Comparison of ENCODE assay signal across 1 cellular context in the genomic region with DNA sequence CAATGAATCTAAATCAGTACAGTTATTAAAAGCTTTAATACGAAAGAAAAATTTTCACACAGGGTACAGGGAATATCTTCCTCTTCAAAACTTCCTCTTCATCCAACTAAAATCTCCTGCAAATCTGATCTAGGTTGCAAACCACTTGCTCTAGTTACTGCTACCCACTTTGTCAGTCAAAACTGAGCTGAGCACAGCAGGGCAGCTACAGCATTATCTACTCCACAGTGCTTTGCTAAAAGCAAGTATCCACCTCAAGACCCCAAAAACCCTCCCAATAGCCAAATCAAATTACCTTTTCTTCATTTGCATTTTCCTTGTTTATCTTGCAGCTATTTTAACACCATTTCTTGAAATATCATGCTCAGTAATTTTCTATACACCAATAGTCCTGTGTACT.
TF ChIP-seq lines count a peak whose summit lies in the region.

No MANE protein-coding gene starts in this region.

TF ChIP-seq in H1, 55 proteins besides CTCF, POLR2A, EP300 and RAD21:
- TF ChIP-seq RBBP5 (IDR thresholded peaks at IDR 0.05; ENCODE audit: borderline replicate concordance, low read depth, low read length) (no peak), BACH1 (IDR thresholded peaks at IDR 0.05; ENCODE audit: low read length) (no peak), CHD1 (IDR thresholded peaks at IDR 0.05; ENCODE audit: low read depth, low read length) (no peak), CBX8 (IDR thresholded peaks at IDR 0.05; ENCODE audit: borderline replicate concordance, low read depth, low read length) (no peak), SRF (IDR thresholded peaks at IDR 0.05; ENCODE audit: low read depth, low read length) (no peak), TAF7 (optimal IDR thresholded peaks at IDR 0.05; ENCODE audit: borderline replicate concordance, low read depth, low read length) (no peak), RFX5 (IDR thresholded peaks at IDR 0.05; ENCODE audit: borderline replicate concordance, low read depth, low read length) (no peak), BRCA1 (IDR thresholded peaks at IDR 0.05; ENCODE audit: low read depth, low read length) (no peak), SIX5 (IDR thresholded peaks at IDR 0.05; ENCODE audit: low read depth, low read length) (no peak), EZH2 (IDR thresholded peaks at IDR 0.05; ENCODE audit: low read depth, low read length, severe bottlenecking) (no peak)
- TF ChIP-seq, protein P1, sequence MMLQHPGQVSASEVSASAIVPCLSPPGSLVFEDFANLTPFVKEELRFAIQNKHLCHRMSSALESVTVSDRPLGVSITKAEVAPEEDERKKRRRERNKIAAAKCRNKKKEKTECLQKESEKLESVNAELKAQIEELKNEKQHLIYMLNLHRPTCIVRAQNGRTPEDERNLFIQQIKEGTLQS (IDR thresholded peaks at IDR 0.05; ENCODE audit: insufficient read depth, low read depth, low read length) = no peak
- TF ChIP-seq, protein P2, sequence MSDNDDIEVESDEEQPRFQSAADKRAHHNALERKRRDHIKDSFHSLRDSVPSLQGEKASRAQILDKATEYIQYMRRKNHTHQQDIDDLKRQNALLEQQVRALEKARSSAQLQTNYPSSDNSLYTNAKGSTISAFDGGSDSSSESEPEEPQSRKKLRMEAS (IDR thresholded peaks at IDR 0.05) = no peak
- TF ChIP-seq, protein P3, sequence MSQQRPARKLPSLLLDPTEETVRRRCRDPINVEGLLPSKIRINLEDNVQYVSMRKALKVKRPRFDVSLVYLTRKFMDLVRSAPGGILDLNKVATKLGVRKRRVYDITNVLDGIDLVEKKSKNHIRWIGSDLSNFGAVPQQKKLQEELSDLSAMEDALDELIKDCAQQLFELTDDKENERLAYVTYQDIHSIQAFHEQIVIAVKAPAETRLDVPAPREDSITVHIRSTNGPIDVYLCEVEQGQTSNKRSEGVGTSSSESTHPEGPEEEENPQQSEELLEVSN (IDR thresholded peaks at IDR 0.05) = no peak
